ENCODE assay signal across 9 cellular contexts in the genomic region with DNA sequence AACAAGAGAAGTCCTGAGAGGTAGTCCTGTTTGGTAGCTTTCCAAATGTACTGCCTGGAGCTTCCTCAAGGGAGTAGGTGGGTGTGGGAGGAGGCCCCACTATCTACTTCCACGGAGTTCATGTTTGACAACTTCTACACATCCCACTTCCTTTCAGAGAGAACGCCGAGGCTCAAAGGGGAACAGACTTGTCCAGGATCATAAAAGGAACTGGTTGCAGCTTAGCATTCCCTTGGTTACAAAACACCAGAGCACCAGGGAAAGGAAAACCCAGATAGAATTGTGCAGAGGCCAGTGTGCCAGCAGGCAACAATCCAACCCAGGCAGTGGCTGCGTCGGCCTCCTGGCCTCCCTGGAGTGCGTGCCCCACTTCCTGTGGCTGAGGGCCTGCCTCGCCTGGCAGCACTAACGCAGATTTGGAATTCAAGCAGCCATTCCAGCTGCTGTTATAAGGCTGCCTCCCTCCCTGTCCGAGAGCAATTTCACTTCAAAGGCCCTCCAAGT. TPM values are rescaled to one million over a fixed set of nuclear protein-coding genes. Genes with fewer than 3 reads are reported as not detected.
DNase-seq lines count a peak whose midpoint lies in the region; ATAC-seq and TF ChIP-seq lines count a peak whose summit lies in the region.
"Had no signal": no experiment of that assay in that cellular context is flagged by ENCODE, and none has a peak within 500 bp of the region (broad histone marks: within the 10 kb centered on the region; RNA-seq: fewer than 3 reads in every experiment).

No MANE protein-coding gene starts in this region.

- peak overlapping the region in 4 of 5 donors; percentile 30 to 64 (median 60) for H3K27ac ChIP-seq in adrenal gland
- H3K27ac ChIP-seq in vagina, result peak overlapping the region; percentile 11

- H3K4me1 Mint-ChIP-seq in activated T-cell treated with anti-CD3 and anti-CD28 coated beads, Interleukin-2, amount 50 U/mL, for 24 hours (ENCODE audit: low read depth), result peaks cover 16% of the 10 kb centered on the region
- H3K4me1 Mint-ChIP-seq in activated naive CD8-positive, alpha-beta T cell treated with anti-CD3 and anti-CD28 coated beads for 36 hours, result no peaks in the 10 kb centered on the region

- H3K9me3 ChIP-seq in adrenal gland (replicated peaks in 1 of 3) (no peaks in the 10 kb centered on the region), vagina (no peaks in the 10 kb centered on the region)

- peak overlapping the region; percentile 11 for H3K27ac Mint-ChIP-seq in activated T-cell treated with anti-CD3 and anti-CD28 coated beads, Interleukin-2, amount 50 U/mL, for 24 hours
- no peak overlapping the region for H3K27ac Mint-ChIP-seq in activated naive CD8-positive, alpha-beta T cell treated with anti-CD3 and anti-CD28 coated beads for 36 hours

- no peak overlapping the region for H3K4me3 Mint-ChIP-seq in activated T-cell treated with anti-CD3 and anti-CD28 coated beads, Interleukin-2, amount 50 U/mL, for 24 hours
- no peak overlapping the region for H3K4me3 Mint-ChIP-seq in activated naive CD8-positive, alpha-beta T cell treated with anti-CD3 and anti-CD28 coated beads for 36 hours

- H3K4me3 ChIP-seq in adrenal gland (no peak overlapping the region), vagina (no peak overlapping the region)

- WGBS in adrenal gland, 4 donors, result 0 to 7% (median 5%) methylated on average over 9 of the region's 9 CpGs

- no peak for DNase-seq in activated T-cell treated with anti-CD3 and anti-CD28 coated beads, Interleukin-2, amount 50 U/mL, for 24 hours
- DNase-seq in activated T-cell treated with anti-CD3 and anti-CD28 coated beads for 4 hours (no peak), adrenal gland (peak; percentile 56 to 87 (median 81)), islet precursor cell (peak; percentile 54), vagina (ENCODE audit: extremely low spot score in 2 of 2) (peak in 1 of 2 donors; percentile 81), inferior parietal cortex (ENCODE audit: extremely low spot score) (no peak)
- DNase-seq in activated naive CD8-positive, alpha-beta T cell treated with anti-CD3 and anti-CD28 coated beads for 36 hours, result no peak
- DNase-seq: activated CD4-positive, alpha-beta T cell treated with anti-CD3 and anti-CD28 coated beads, Interleukin-2, amount 50 U/mL, for 4 hours had no signal

- TF ChIP-seq CTCF in adrenal gland (IDR thresholded peaks at IDR 0.05), result no peak
- TF ChIP-seq CTCF in vagina (IDR thresholded peaks at IDR 0.05), result no peak

- no peaks in the 10 kb centered on the region for H3K27me3 ChIP-seq in adrenal gland
- H3K27me3 ChIP-seq in vagina, result peaks cover 5% of the 10 kb centered on the region

- H3K36me3 ChIP-seq in adrenal gland (replicated peaks in 1 of 2), result peaks cover 0 to 8% of the 10 kb centered on the region in 2 donors
- H3K36me3 ChIP-seq in vagina, result peaks cover 0 to 3% of the 10 kb centered on the region in 2 donors

- H3K9me3 Mint-ChIP-seq in activated T-cell treated with anti-CD3 and anti-CD28 coated beads, Interleukin-2, amount 50 U/mL, for 24 hours, result no peaks in the 10 kb centered on the region
- H3K9me3 Mint-ChIP-seq in activated naive CD8-positive, alpha-beta T cell treated with anti-CD3 and anti-CD28 coated beads for 36 hours, result no peaks in the 10 kb centered on the region

- TF ChIP-seq POLR2A in adrenal gland (IDR thresholded peaks at IDR 0.05), result no peak
- no peak for TF ChIP-seq POLR2A in vagina (IDR thresholded peaks at IDR 0.05)

- H3K4me1 ChIP-seq in adrenal gland (replicated peaks in 1 of 2) (peaks cover 35 to 42% of the 10 kb centered on the region in 2 donors), vagina (peaks cover 46% of the 10 kb centered on the region)

- H3K36me3 Mint-ChIP-seq in activated T-cell treated with anti-CD3 and anti-CD28 coated beads, Interleukin-2, amount 50 U/mL, for 24 hours (ENCODE audit: low read depth), result peaks cover 12% of the 10 kb centered on the region
- no peaks in the 10 kb centered on the region for H3K36me3 Mint-ChIP-seq in activated naive CD8-positive, alpha-beta T cell treated with anti-CD3 and anti-CD28 coated beads for 36 hours

- intact Hi-C loops in adrenal gland (cut with DNase I) (no loop called here), vagina (cut with DNase I) (no loop called here)

- ATAC-seq in HG03095 (IDR thresholded peaks at IDR 0.05; ENCODE audit: unreplicated experiment), result no peak

- H3K27me3 Mint-ChIP-seq in activated T-cell treated with anti-CD3 and anti-CD28 coated beads, Interleukin-2, amount 50 U/mL, for 24 hours, result peaks cover 22% of the 10 kb centered on the region
- H3K27me3 Mint-ChIP-seq in activated naive CD8-positive, alpha-beta T cell treated with anti-CD3 and anti-CD28 coated beads for 36 hours, result peaks cover 4% of the 10 kb centered on the region

RNA-seq across cellular contexts. Expression of a gene that starts 4.2 kb away (rescaled TPM):
- total RNA-seq in adrenal gland (100 to 1,000 TPM in 3 of 8 donors, 10 to 100 TPM in 5; 52.4 to 409 (median 90.0) TPM), vagina (1.2 TPM)
- polyA plus RNA-seq in adrenal gland, result 100 to 1,000 TPM in 2 of 3 donors, 10 to 100 TPM in 1; 62.4 to 250 (median 105) TPM
- 1 to 10 TPM in 1 of 2 experiments, under 1 TPM in 1; 0.66 to 1.3 TPM for total RNA-seq in activated naive CD8-positive, alpha-beta T cell treated with anti-CD3 and anti-CD28 coated beads for 36 hours

Comparison
In these comparisons a context has a peak if more than half of its experiments do, and no peak if none do; other contexts are left out.
1. DNase-seq: peak in adrenal gland (7 of 7) and islet precursor cell (single experiment); none in activated T-cell treated with anti-CD3 and anti-CD28 coated beads, Interleukin-2, amount 50 U/mL, for 24 hours (single experiment), activated T-cell treated with anti-CD3 and anti-CD28 coated beads for 4 hours (single experiment), inferior parietal cortex (single experiment) and activated naive CD8-positive, alpha-beta T cell treated with anti-CD3 and anti-CD28 coated beads for 36 hours (single experiment).
2. RNA of a gene that starts 4.2 kb away (total RNA-seq): 52.4 to 409 TPM in adrenal gland; 0.66 to 1.3 TPM in activated naive CD8-positive, alpha-beta T cell treated with anti-CD3 and anti-CD28 coated beads for 36 hours and 1.2 TPM in vagina (single experiment); every median in the first group is over 10 times any median in the second.